Comparison of ENCODE assay signal across 9 cellular contexts in the genomic region with DNA sequence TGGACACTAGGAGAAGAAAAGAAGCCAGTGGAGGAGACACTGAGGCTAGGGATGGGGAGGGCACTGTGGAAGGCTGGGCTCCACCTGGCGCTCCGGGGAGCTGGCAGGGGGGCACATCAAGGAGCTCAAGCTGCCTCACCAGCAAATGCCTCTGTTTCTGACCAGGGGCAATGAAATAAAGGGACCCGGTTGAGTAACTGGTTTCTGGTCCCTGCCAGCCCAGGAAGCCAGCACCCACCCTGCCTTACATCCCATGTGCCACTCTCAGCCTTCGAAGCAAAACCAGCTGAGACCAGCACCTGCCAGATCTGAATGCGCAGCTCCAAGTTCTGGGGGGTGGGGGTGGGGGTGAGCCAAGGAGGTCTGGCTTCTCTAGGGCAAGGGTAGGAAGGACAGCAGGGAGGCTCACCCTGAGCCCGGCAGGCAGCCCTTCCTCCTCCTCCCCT. TPM values are rescaled to one million over a fixed set of nuclear protein-coding genes. Genes with fewer than 3 reads are reported as not detected.
DNase-seq lines count a peak whose midpoint lies in the region; ATAC-seq and TF ChIP-seq lines count a peak whose summit lies in the region.
"Had no signal": no experiment of that assay in that cellular context is flagged by ENCODE, and none has a peak within 500 bp of the region (broad histone marks: within the 10 kb centered on the region; RNA-seq: fewer than 3 reads in every experiment).

No MANE protein-coding gene starts in this region.

- peaks cover 4% of the 10 kb centered on the region for H3K27me3 ChIP-seq in H7 (ENCODE audit: control insufficient read depth, insufficient read depth, low read length)

- no peak for ATAC-seq in HG03457 (IDR thresholded peaks at IDR 0.05; ENCODE audit: unreplicated experiment)

- TF ChIP-seq CTCF in fibroblast of pulmonary artery (IDR thresholded peaks at IDR 0.05; ENCODE audit: low read length, missing control alignments) = no peak

- no peaks in the 10 kb centered on the region; the same call in 1 of the 2 replicates for H3K36me3 ChIP-seq in H7 (replicated peaks; ENCODE audit: control insufficient read depth, insufficient read depth, low read length)

- DNase-seq in H7 (peak; percentile 78), RPMI8226 (peak; percentile 49), fibroblast of pulmonary artery (ENCODE audit: low read depth) (no peak), renal cortical epithelial cell (ENCODE audit: low read depth) (peak; percentile 50), NCI-H2029 treated with DMSO at 0.1 percent for 48 hours (lab: John Stamatoyannopoulos, UW) (no peak), SK-N-DZ (ENCODE audit: low spot score) (no peak), GM03348 (ENCODE audit: low spot score) (no peak)

- H3K4me3 ChIP-seq in H7 (ENCODE audit: insufficient read depth, low read depth, low read length) (peak overlapping the region; percentile 34), fibroblast of pulmonary artery (replicated peaks; ENCODE audit: low read depth, low read length) (peak overlapping the region; percentile 36)

RNA-seq across cellular contexts. Expression of gene PAK6, which starts 0.4 kb away (rescaled TPM):
- total RNA-seq in H7 (2014; rRNA removed; shearing (Covaris generic)) = 4.9 and 8.4 TPM in 2 replicates
- 3.4 and 6.1 TPM in 2 replicates for total RNA-seq in renal cortical epithelial cell
- 0.20 TPM in 1 of 2 replicates, not detected in the other for polyA plus RNA-seq in SK-N-DZ (2014; cell fraction: cytosol; rRNA removed)
- polyA plus RNA-seq in SK-N-DZ (2014; cell fraction: nucleus; rRNA removed) = not detected in 2 replicates
- polyA plus RNA-seq: aorta had no signal

RNA-seq across cellular contexts. Expression of gene ANKRD63, which starts 44.4 kb away (rescaled TPM):
- 0.22 and 0.45 TPM in 2 replicates for total RNA-seq in H7 (2014; rRNA removed; shearing (Covaris generic))
- 0.05 TPM in 1 of 2 replicates, not detected in the other for total RNA-seq in renal cortical epithelial cell
- not detected in 2 replicates for polyA plus RNA-seq in SK-N-DZ (2014; cell fraction: cytosol; rRNA removed)
- polyA plus RNA-seq in SK-N-DZ (2014; cell fraction: nucleus; rRNA removed) = 2.1 TPM in 1 of 2 replicates, not detected in the other
- total RNA-seq: aorta had no signal
- polyA plus RNA-seq: aorta had no signal

Comparison
In these comparisons a context has a peak if more than half of its experiments do, and no peak if none do; other contexts are left out.
1. DNase-seq: peak in H7 (single experiment), RPMI8226 (single experiment) and renal cortical epithelial cell (single experiment); none in fibroblast of pulmonary artery (single experiment), NCI-H2029 treated with DMSO at 0.1 percent for 48 hours (single experiment), SK-N-DZ (single experiment) and GM03348 (single experiment).